In the genomic region with DNA sequence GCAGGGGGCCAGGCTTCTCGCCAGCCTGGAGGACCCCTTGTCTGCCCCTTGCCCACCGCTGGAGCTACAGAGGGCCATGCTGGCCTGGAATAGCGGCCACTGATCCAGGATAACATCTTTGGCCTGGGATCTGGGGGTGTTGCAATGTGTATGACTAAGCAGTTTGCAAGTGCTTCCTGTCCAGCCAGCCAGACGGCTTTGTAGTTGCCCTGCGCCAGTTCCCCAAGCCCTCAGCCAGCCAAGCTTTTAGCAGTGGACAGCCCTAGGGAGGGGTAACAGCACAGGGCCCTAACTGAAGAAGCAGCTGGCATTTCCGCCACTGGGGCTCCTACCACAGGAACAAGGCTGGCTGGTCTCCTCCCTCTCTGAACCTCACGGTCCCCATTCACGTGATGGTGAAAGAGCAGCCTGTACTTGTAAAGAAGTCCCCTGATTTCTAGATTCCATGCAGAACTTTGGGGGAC, we compare ENCODE assay signal across 8 cellular contexts. TPM values are rescaled to one million over a fixed set of nuclear protein-coding genes. Genes with fewer than 3 reads are reported as not detected.
A peak's percentile ranks its signal among the peaks of the same experiment; 100 is the strongest.
DNase-seq lines count a peak whose midpoint lies in the region; ATAC-seq, FAIRE-seq and TF ChIP-seq lines count a peak whose summit lies in the region.

No MANE protein-coding gene starts in this region.

- peaks cover 4 to 5% of the 10 kb centered on the region in 2 donors for H3K36me3 ChIP-seq in prostate gland

- H3K27me3 ChIP-seq in prostate gland (replicated peaks; ENCODE audit: insufficient read depth): no peaks in the 10 kb centered on the region

- intact Hi-C loops in prostate gland (cut with DNase I): no loop called here

- H3K36me3 Mint-ChIP-seq in T-helper 17 cell (ENCODE audit: low read depth): no peaks in the 10 kb centered on the region

- H3K4me3 ChIP-seq in HFF-Myc (replicated peaks; ENCODE audit: low read depth, low read length) (no peak overlapping the region), prostate gland (peak overlapping the region in 1 of 2 donors; percentile 7)

- peak overlapping the region; percentile 71 to 82 for H3K27ac ChIP-seq in prostate gland

- no peak overlapping the region for H3K27ac Mint-ChIP-seq in T-helper 17 cell

- H3K27me3 Mint-ChIP-seq in T-helper 17 cell: no peaks in the 10 kb centered on the region

- TF ChIP-seq POLR2A in prostate gland (IDR thresholded peaks at IDR 0.05): no peak

- TF ChIP-seq CTCF in HFF-Myc (IDR thresholded peaks at IDR 0.05; ENCODE audit: low read depth, low read length, missing control alignments): no peak
- peak in 2 of 4 experiments; percentile 35 to 42 for TF ChIP-seq CTCF in prostate gland (IDR thresholded peaks at IDR 0.05)

- no peak overlapping the region for H3K4me3 Mint-ChIP-seq in T-helper 17 cell

- 12% methylated on average over 8 of the region's 8 CpGs for WGBS in prostate gland

- H3K4me1 Mint-ChIP-seq in T-helper 17 cell: peaks cover 2% of the 10 kb centered on the region

- peaks cover 34% of the 10 kb centered on the region for H3K4me1 ChIP-seq in prostate gland (replicated peaks)

- no peak for FAIRE-seq in frontal cortex (lab: Jason Lieb, UNC)

- H3K9me3 ChIP-seq in T-helper 17 cell (ENCODE audit: control insufficient read depth, low read length, poor library complexity, severe bottlenecking): no peaks in the 10 kb centered on the region
- no peaks in the 10 kb centered on the region for H3K9me3 ChIP-seq in prostate gland

- ATAC-seq in T-helper 17 cell (peak; percentile 30), HG03521 (IDR thresholded peaks at IDR 0.05; ENCODE audit: unreplicated experiment) (no peak)

- DNase-seq in HFF-Myc (ENCODE audit: extremely low read depth, low read depth) (peak; percentile 70), T-helper 17 cell (no peak), frontal cortex (ENCODE audit: low spot score in 2 of 2) (peak; percentile 26 to 65), prostate gland (ENCODE audit: low spot score) (peak; percentile 96), RPMI8226 (no peak), foreskin melanocyte (no peak)
- DNase-seq in stimulated activated naive CD4-positive, alpha-beta T cell (lab: John Stamatoyannopoulos, UW): no peak

RNA-seq across cellular contexts. Expression of gene UQCR10, which starts 32.1 kb away (rescaled TPM):
- 10 to 100 TPM; 31.9 to 36.8 TPM for total RNA-seq in T-helper 17 cell
- 47.3 TPM for total RNA-seq in frontal cortex
- 100 to 1,000 TPM in 1 of 2 donors, 10 to 100 TPM in 1; 92.8 to 124 TPM for total RNA-seq in prostate gland

RNA-seq across cellular contexts. Expression of gene ZMAT5, which starts 32.4 kb away (rescaled TPM):
- total RNA-seq in T-helper 17 cell (10 to 100 TPM; 11.8 to 14.2 TPM), frontal cortex (13.9 TPM), prostate gland (10 to 100 TPM; 32.9 to 33.5 TPM)

RNA-seq across cellular contexts. Expression of gene ASCC2, which starts 38.8 kb away (rescaled TPM):
- total RNA-seq in T-helper 17 cell (10 to 100 TPM; 65.9 to 79.8 TPM), frontal cortex (15.1 TPM), prostate gland (10 to 100 TPM; 42.5 to 82.6 TPM)

Comparison
In these comparisons a context has a peak if more than half of its experiments do, and no peak if none do; other contexts are left out.
1. DNase-seq: peak in HFF-Myc (single experiment), frontal cortex (2 of 2) and prostate gland (single experiment); none in T-helper 17 cell (0 of 3), RPMI8226 (single experiment), stimulated activated naive CD4-positive, alpha-beta T cell (0 of 6) and foreskin melanocyte (single experiment).